In the genomic region with DNA sequence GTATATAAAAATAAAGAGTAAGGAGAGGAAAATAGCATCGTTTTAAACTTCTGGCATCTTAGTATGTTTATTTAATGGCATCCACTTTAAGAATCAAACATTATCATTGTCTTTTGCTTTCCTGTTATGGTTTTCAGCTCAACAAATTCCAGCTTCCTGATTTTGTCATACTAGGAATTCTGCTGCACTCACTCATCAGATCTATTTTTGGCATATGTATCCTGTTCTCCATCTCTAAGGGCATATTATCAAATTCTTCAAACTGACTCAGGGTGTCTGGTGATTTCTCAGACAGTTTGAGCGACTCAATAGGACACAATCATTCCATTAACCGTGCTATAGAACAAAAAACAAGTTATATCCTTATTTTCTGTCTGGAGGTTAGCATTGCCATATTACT, we compare ENCODE assay signal across 17 cellular contexts.
DNase-seq lines count a peak whose midpoint lies in the region; ATAC-seq and TF ChIP-seq lines count a peak whose summit lies in the region.
"Had no signal": no experiment of that assay in that cellular context is flagged by ENCODE, and none has a peak within 500 bp of the region (broad histone marks: within the 10 kb centered on the region; RNA-seq: fewer than 3 reads in every experiment).

No MANE protein-coding gene starts in this region.

- POLR2A ChIA-PET in AG04449 (lab: Yijun Ruan, JAX) = no interaction called here
- POLR2A ChIA-PET in activated CD8-positive, alpha-beta T cell treated with anti-CD3 and anti-CD28 coated beads for 36 hours (lab: Charles Lee) = no interaction called here

- no peak for ATAC-seq in activated CD8-positive, alpha-beta T cell treated with anti-CD3 and anti-CD28 coated beads for 36 hours
- ATAC-seq in GM21390 (IDR thresholded peaks at IDR 0.05; ENCODE audit: unreplicated experiment) = no peak

- H3K36me3 Mint-ChIP-seq in activated CD8-positive, alpha-beta T cell treated with anti-CD3 and anti-CD28 coated beads for 36 hours (ENCODE audit: low read depth) = no peaks in the 10 kb centered on the region
- no peaks in the 10 kb centered on the region for H3K36me3 Mint-ChIP-seq in Calu3 (ENCODE audit: insufficient read depth, unreplicated experiment)
- H3K36me3 Mint-ChIP-seq: brain, memory B cell had no signal

- no peak overlapping the region for H3K27ac Mint-ChIP-seq in activated CD8-positive, alpha-beta T cell treated with anti-CD3 and anti-CD28 coated beads for 36 hours
- no peak overlapping the region for H3K27ac Mint-ChIP-seq in Calu3 (ENCODE audit: unreplicated experiment)
- H3K27ac Mint-ChIP-seq: B cell, memory B cell had no signal

- H3K4me1 Mint-ChIP-seq in activated CD8-positive, alpha-beta T cell treated with anti-CD3 and anti-CD28 coated beads for 36 hours (ENCODE audit: low read depth) = no peaks in the 10 kb centered on the region
- peaks cover 12% of the 10 kb centered on the region for H3K4me1 Mint-ChIP-seq in Calu3 (ENCODE audit: low read depth, unreplicated experiment)
- H3K4me1 Mint-ChIP-seq: B cell, brain, memory B cell had no signal

- no peak overlapping the region for H3K4me3 Mint-ChIP-seq in activated CD8-positive, alpha-beta T cell treated with anti-CD3 and anti-CD28 coated beads for 36 hours
- no peak overlapping the region for H3K4me3 Mint-ChIP-seq in Calu3 (ENCODE audit: low read depth, unreplicated experiment)
- H3K4me3 Mint-ChIP-seq: B cell, brain, memory B cell had no signal

- DNase-seq in AG04449 (ENCODE audit: low read depth, low spot score) (peak; percentile 33), LHCN-M2 (ENCODE audit: low read depth) (peak; percentile 84), dermis microvascular lymphatic vessel endothelial cell (ENCODE audit: low read depth in 2 of 2) (peak; percentile 30 to 87), lung microvascular endothelial cell (ENCODE audit: low read depth in 2 of 2) (peak; percentile 53 to 82), Calu3 (no peak), NCI-H526 (lab: John Stamatoyannopoulos, UW) (no peak)
- no peak for DNase-seq in activated CD8-positive, alpha-beta T cell treated with anti-CD3 and anti-CD28 coated beads for 36 hours
- DNase-seq: activated CD4-positive, alpha-beta T cell treated with anti-CD3 and anti-CD28 coated beads, Interleukin-2, amount 50 U/mL, for 48 hours; KG1; NCI-H510A treated with DMSO at 0.1 percent for 48 hours; Peyer's patch; T-helper 9 cell; testis had no signal

- CTCF ChIA-PET in AG04449 (lab: Yijun Ruan, JAX) = no interaction called here
- CTCF ChIA-PET in activated CD8-positive, alpha-beta T cell treated with anti-CD3 and anti-CD28 coated beads for 36 hours (lab: Charles Lee) = no interaction called here
- CTCF ChIA-PET in Calu3 (lab: Charles Lee) = no interaction called here

- H3K4me3 ChIP-seq in AG04449 (ENCODE audit: low read depth, low read length) = no peak overlapping the region
- H3K4me3 ChIP-seq: Peyer's patch, testis had no signal

- BruUV-seq in Calu3 (replicated peaks; lab: Mats Ljungman, UMichigan) = no TSS peak

- TF ChIP-seq CTCF in AG04449 (IDR thresholded peaks at IDR 0.05; ENCODE audit: insufficient read depth, low read length, missing control alignments) = no peak
- no peak for TF ChIP-seq CTCF in activated CD8-positive, alpha-beta T cell treated with anti-CD3 and anti-CD28 coated beads for 36 hours (IDR thresholded peaks at IDR 0.05)
- TF ChIP-seq CTCF in Calu3 (IDR thresholded peaks at IDR 0.05; ENCODE audit: unreplicated experiment) = no peak

- intact Hi-C loops in activated CD8-positive, alpha-beta T cell treated with anti-CD3 and anti-CD28 coated beads for 36 hours (cut with micrococcal nuclease) = no loop called here
- intact Hi-C loops in Calu3 (cut with micrococcal nuclease; ENCODE audit: unreplicated experiment) = no loop called here

- no peaks in the 10 kb centered on the region for H3K27me3 Mint-ChIP-seq in activated CD8-positive, alpha-beta T cell treated with anti-CD3 and anti-CD28 coated beads for 36 hours
- H3K27me3 Mint-ChIP-seq in Calu3 (ENCODE audit: unreplicated experiment) = no peaks in the 10 kb centered on the region
- H3K27me3 Mint-ChIP-seq: B cell had no signal

- H3K9me3 Mint-ChIP-seq in activated CD8-positive, alpha-beta T cell treated with anti-CD3 and anti-CD28 coated beads for 36 hours = no peaks in the 10 kb centered on the region
- no peaks in the 10 kb centered on the region for H3K9me3 Mint-ChIP-seq in Calu3 (ENCODE audit: low read depth, unreplicated experiment)
- H3K9me3 Mint-ChIP-seq: brain had no signal

Comparison
In these comparisons a context has a peak if more than half of its experiments do, and no peak if none do; other contexts are left out.
1. DNase-seq: peak in AG04449 (single experiment), LHCN-M2 (single experiment), dermis microvascular lymphatic vessel endothelial cell (2 of 2) and lung microvascular endothelial cell (2 of 2); none in activated CD8-positive, alpha-beta T cell treated with anti-CD3 and anti-CD28 coated beads for 36 hours (single experiment), Calu3 (single experiment) and NCI-H526 (0 of 2).